2 cellular contexts compared by ENCODE assay signal in genomic region chr12:132290203-132290540, GRCh38.
TF ChIP-seq lines count a peak whose summit lies in the region.

No MANE protein-coding gene starts in this region.

TF ChIP-seq in WTC11, 78 proteins besides CTCF, POLR2A, EP300 and RAD21 (continued from another document):
- no peak for TF ChIP-seq ZNF281 (CRISPR knock-in tag; IDR thresholded peaks at IDR 0.05)
- no peak for TF ChIP-seq OVOL2 (CRISPR knock-in tag; IDR thresholded peaks at IDR 0.05; ENCODE audit: borderline replicate concordance)
- TF ChIP-seq GRHL2 (CRISPR knock-in tag; IDR thresholded peaks at IDR 0.05; ENCODE audit: insufficient replicate concordance, severe bottlenecking), result no peak
- TF ChIP-seq NFYB (CRISPR knock-in tag; conservative IDR thresholded peaks at IDR 0.05; ENCODE audit: low read depth), result no peak
- no peak for TF ChIP-seq ZNF416 (CRISPR knock-in tag; IDR thresholded peaks at IDR 0.05)

TF ChIP-seq in GM23338, 12 proteins besides CTCF, POLR2A, EP300 and RAD21 (continued from another document):
- TF ChIP-seq, protein P1, sequence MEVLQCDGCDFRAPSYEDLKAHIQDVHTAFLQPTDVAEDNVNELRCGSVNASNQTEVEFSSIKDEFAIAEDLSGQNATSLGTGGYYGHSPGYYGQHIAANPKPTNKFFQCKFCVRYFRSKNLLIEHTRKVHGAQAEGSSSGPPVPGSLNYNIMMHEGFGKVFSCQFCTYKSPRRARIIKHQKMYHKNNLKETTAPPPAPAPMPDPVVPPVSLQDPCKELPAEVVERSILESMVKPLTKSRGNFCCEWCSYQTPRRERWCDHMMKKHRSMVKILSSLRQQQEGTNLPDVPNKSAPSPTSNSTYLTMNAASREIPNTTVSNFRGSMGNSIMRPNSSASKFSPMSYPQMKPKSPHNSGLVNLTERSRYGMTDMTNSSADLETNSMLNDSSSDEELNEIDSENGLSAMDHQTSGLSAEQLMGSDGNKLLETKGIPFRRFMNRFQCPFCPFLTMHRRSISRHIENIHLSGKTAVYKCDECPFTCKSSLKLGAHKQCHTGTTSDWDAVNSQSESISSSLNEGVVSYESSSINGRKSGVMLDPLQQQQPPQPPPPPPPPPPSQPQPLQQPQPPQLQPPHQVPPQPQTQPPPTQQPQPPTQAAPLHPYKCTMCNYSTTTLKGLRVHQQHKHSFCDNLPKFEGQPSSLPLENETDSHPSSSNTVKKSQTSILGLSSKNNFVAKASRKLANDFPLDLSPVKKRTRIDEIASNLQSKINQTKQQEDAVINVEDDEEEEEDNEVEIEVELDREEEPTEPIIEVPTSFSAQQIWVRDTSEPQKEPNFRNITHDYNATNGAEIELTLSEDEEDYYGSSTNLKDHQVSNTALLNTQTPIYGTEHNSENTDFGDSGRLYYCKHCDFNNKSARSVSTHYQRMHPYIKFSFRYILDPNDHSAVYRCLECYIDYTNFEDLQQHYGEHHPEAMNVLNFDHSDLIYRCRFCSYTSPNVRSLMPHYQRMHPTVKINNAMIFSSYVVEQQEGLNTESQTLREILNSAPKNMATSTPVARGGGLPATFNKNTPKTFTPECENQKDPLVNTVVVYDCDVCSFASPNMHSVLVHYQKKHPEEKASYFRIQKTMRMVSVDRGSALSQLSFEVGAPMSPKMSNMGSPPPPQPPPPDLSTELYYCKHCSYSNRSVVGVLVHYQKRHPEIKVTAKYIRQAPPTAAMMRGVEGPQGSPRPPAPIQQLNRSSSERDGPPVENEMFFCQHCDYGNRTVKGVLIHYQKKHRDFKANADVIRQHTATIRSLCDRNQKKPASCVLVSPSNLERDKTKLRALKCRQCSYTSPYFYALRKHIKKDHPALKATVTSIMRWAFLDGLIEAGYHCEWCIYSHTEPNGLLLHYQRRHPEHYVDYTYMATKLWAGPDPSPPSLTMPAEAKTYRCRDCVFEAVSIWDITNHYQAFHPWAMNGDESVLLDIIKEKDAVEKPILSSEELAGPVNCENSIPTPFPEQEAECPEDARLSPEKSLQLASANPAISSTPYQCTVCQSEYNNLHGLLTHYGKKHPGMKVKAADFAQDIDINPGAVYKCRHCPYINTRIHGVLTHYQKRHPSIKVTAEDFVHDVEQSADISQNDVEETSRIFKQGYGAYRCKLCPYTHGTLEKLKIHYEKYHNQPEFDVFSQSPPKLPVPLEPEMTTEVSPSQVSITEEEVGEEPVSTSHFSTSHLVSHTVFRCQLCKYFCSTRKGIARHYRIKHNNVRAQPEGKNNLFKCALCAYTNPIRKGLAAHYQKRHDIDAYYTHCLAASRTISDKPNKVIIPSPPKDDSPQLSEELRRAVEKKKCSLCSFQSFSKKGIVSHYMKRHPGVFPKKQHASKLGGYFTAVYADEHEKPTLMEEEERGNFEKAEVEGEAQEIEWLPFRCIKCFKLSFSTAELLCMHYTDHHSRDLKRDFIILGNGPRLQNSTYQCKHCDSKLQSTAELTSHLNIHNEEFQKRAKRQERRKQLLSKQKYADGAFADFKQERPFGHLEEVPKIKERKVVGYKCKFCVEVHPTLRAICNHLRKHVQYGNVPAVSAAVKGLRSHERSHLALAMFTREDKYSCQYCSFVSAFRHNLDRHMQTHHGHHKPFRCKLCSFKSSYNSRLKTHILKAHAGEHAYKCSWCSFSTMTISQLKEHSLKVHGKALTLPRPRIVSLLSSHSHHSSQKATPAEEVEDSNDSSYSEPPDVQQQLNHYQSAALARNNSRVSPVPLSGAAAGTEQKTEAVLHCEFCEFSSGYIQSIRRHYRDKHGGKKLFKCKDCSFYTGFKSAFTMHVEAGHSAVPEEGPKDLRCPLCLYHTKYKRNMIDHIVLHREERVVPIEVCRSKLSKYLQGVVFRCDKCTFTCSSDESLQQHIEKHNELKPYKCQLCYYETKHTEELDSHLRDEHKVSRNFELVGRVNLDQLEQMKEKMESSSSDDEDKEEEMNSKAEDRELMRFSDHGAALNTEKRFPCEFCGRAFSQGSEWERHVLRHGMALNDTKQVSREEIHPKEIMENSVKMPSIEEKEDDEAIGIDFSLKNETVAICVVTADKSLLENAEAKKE (CRISPR knock-in tag; IDR thresholded peaks at IDR 0.05), result no peak
- TF ChIP-seq, protein P2, sequence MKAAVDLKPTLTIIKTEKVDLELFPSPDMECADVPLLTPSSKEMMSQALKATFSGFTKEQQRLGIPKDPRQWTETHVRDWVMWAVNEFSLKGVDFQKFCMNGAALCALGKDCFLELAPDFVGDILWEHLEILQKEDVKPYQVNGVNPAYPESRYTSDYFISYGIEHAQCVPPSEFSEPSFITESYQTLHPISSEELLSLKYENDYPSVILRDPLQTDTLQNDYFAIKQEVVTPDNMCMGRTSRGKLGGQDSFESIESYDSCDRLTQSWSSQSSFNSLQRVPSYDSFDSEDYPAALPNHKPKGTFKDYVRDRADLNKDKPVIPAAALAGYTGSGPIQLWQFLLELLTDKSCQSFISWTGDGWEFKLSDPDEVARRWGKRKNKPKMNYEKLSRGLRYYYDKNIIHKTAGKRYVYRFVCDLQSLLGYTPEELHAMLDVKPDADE (IDR thresholded peaks at IDR 0.05), result no peak
- TF ChIP-seq JUNB (IDR thresholded peaks at IDR 0.05; ENCODE audit: unreplicated experiment) (no peak), ZNF114 (CRISPR knock-in tag; IDR thresholded peaks at IDR 0.05) (no peak)
